10 cellular contexts compared by ENCODE assay signal in the genomic region with DNA sequence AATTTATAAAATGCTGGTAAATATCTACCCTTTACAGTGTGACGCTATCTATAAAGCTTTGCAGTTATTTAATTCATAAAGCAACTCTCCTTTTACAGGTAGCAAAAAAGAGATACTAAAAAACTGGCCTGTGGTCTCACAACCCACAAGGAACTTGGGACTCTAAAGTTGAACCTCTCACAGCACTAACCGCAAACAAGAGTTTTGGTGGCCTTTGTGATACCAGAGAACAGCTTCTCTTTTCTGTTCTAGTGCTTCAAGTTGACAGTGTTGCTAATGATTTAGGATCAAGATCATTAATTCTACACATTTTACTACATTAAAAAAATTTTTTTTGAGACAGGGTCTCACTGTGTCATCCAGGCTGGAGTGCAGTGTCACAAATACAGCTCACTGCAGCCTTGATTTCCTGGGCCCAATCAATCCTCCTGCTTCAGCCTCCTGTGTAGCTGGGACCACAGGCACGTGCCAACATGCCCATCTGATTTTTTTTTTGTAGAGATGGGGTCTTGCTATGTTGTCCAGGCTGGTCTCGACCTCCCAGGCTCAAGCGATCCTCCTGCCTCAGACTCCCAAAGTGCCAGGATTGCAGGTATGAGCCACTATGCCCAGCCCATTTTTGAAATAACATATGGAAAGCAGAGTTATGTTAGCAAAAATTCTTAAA. TPM values are rescaled to one million over a fixed set of nuclear protein-coding genes. Genes with fewer than 3 reads are reported as not detected.
A peak's percentile ranks its signal among the peaks of the same experiment; 100 is the strongest.
DNase-seq lines count a peak whose midpoint lies in the region; ATAC-seq and TF ChIP-seq lines count a peak whose summit lies in the region.
"Had no signal": no experiment of that assay in that cellular context is flagged by ENCODE, and none has a peak within 500 bp of the region (broad histone marks: within the 10 kb centered on the region; RNA-seq: fewer than 3 reads in every experiment).

No MANE protein-coding gene starts in this region.

- peak overlapping the region; percentile 79; the same call in 1 of the 2 replicates for H3K18ac ChIP-seq in IMR-90 (ENCODE audit: low read depth, low read length)

- peaks cover 9% of the 10 kb centered on the region for H3K9me3 Mint-ChIP-seq in natural killer cell treated with Interleukin-12 subunit alpha and Interleukin-12 subunit beta and Interleukin-15 and Interleukin-18, amount 100 ng/mL, for 72 hours

- H3K79me1 ChIP-seq in IMR-90 (ENCODE audit: low read depth in 1 of 2, low read length in 2 of 2) = peaks cover 0 to 6% of the 10 kb centered on the region in 2 experiments; a peak in 2 of 4 replicates

- H3K4me3 Mint-ChIP-seq in natural killer cell treated with Interleukin-12 subunit alpha and Interleukin-12 subunit beta and Interleukin-15 and Interleukin-18, amount 100 ng/mL, for 72 hours = peak overlapping the region; percentile 78

- CTCF ChIA-PET in IMR-90 (lab: Yijun Ruan, JAX) = no interaction called here

- H3K36me3 ChIP-seq in IMR-90 (ENCODE audit: control insufficient read depth, insufficient read depth, low read length) = no peaks in the 10 kb centered on the region
- H3K36me3 ChIP-seq: ascending aorta had no signal

- TF ChIP-seq RAD21 in IMR-90 (IDR thresholded peaks at IDR 0.05; ENCODE audit: low read length) = no peak

- peak overlapping the region; percentile 85 to 88 for H3K27ac Mint-ChIP-seq in natural killer cell treated with Interleukin-12 subunit alpha and Interleukin-12 subunit beta and Interleukin-15 and Interleukin-18, amount 100 ng/mL, for 72 hours

- H3K4me1 ChIP-seq in IMR-90 (ENCODE audit: control insufficient read depth, insufficient read depth, low read length) = peaks cover 15% of the 10 kb centered on the region

- no peaks in the 10 kb centered on the region for H3K27me3 ChIP-seq in IMR-90 (ENCODE audit: control insufficient read depth, insufficient read depth, low read length)
- H3K27me3 ChIP-seq: ascending aorta had no signal

- H3K4me2 ChIP-seq in IMR-90 (ENCODE audit: low read depth, low read length) = no peak overlapping the region

- peak overlapping the region; percentile 62 to 64; a peak in 3 of 4 replicates for H4K8ac ChIP-seq in IMR-90 (ENCODE audit: low read depth in 2 of 2, low read length in 2 of 2)

- H3K14ac ChIP-seq in IMR-90 (replicated peaks; ENCODE audit: low read depth, low read length) = peak overlapping the region; percentile 39; the same call in 1 of the 2 replicates

- peaks cover 13% of the 10 kb centered on the region for H3K9me1 ChIP-seq in IMR-90 (ENCODE audit: insufficient read depth, low read length)

- no peak for TF ChIP-seq CTCF in IMR-90 (conservative IDR thresholded peaks at IDR 0.05; ENCODE audit: low read depth, low read length)

- H2BK5ac ChIP-seq in IMR-90 (ENCODE audit: low read depth, low read length, poor library complexity, severe bottlenecking) = peak overlapping the region; percentile 56

- no peaks in the 10 kb centered on the region for H3K27me3 Mint-ChIP-seq in natural killer cell treated with Interleukin-12 subunit alpha and Interleukin-12 subunit beta and Interleukin-15 and Interleukin-18, amount 100 ng/mL, for 72 hours

- H3K23ac ChIP-seq in IMR-90 (ENCODE audit: low read depth, low read length) = peak overlapping the region; percentile 11; the same call in 1 of the 2 replicates

- POLR2A ChIA-PET in IMR-90 (lab: Charles Lee; ENCODE audit: unreplicated experiment) = no interaction called here

- no CpG with 5 or more reads among the region's 5 CpGs for WGBS in IMR-90 (ENCODE audit: extremely low coverage in 2 of 2, insufficient read length in 1 of 2), 2 experiments

- H2BK120ac ChIP-seq in IMR-90 (ENCODE audit: low read depth, low read length) = peak overlapping the region; percentile 71

- intact Hi-C loops in IMR-90 (cut with micrococcal nuclease) = no loop called here

- H3K4me1 Mint-ChIP-seq in natural killer cell treated with Interleukin-12 subunit alpha and Interleukin-12 subunit beta and Interleukin-15 and Interleukin-18, amount 100 ng/mL, for 72 hours (ENCODE audit: low read depth in 2 of 2) = peaks cover 52 to 67% of the 10 kb centered on the region in 2 donors

- peak; percentile 59 for ATAC-seq in GM19043 (IDR thresholded peaks at IDR 0.05; ENCODE audit: low read depth, unreplicated experiment)
- ATAC-seq in HG02642 (IDR thresholded peaks at IDR 0.05; ENCODE audit: poor library complexity, unreplicated experiment) = peak; percentile 72
- no peak for ATAC-seq in IMR-90 (ENCODE audit: low read depth)
- peak; percentile 48 to 54 for ATAC-seq in natural killer cell treated with Interleukin-12 subunit alpha and Interleukin-12 subunit beta and Interleukin-15 and Interleukin-18, amount 100 ng/mL, for 72 hours

- H2BK15ac ChIP-seq in IMR-90 (ENCODE audit: low read depth, low read length) = peak overlapping the region; percentile 80; the same call in 1 of the 3 replicates

- H3K27ac ChIP-seq in IMR-90 (ENCODE audit: insufficient read depth, low read length) = no peak overlapping the region
- H3K27ac ChIP-seq: ascending aorta had no signal

- no peak overlapping the region for H2AFZ ChIP-seq in IMR-90 (replicated peaks; ENCODE audit: low read length, poor library complexity)

- H4K91ac ChIP-seq in IMR-90 (ENCODE audit: insufficient read depth, low read depth, low read length) = peak overlapping the region; percentile 66; the same call in 1 of the 2 replicates

- no peak for TF ChIP-seq POLR2A in IMR-90 (IDR thresholded peaks at IDR 0.05; ENCODE audit: low read depth, low read length)

- H2AK9ac ChIP-seq in IMR-90 (replicated peaks; ENCODE audit: low read depth, low read length, poor library complexity) = no peak overlapping the region

- no peak overlapping the region for H3K4me3 ChIP-seq in IMR-90 (ENCODE audit: insufficient read depth, low read depth, low read length)
- H3K4me3 ChIP-seq: ascending aorta had no signal

- no peaks in the 10 kb centered on the region for H3K9me3 ChIP-seq in IMR-90 (ENCODE audit: control insufficient read depth, insufficient read depth, low read length)
- H3K9me3 ChIP-seq: ascending aorta had no signal

- BruUV-seq in IMR-90 (replicated peaks; lab: Mats Ljungman, UMichigan) = no TSS peak

- peak overlapping the region; percentile 42; the same call in 1 of the 2 replicates for H2AK5ac ChIP-seq in IMR-90 (ENCODE audit: low read depth, low read length)

- dilution Hi-C loops in IMR-90 (cut with HindIII; ENCODE audit: low sequenced_read_pairs, unreplicated experiment) = no loop called here

- H3K9ac ChIP-seq in IMR-90 (ENCODE audit: low read depth, low read length) = no peak overlapping the region

- peak overlapping the region; percentile 77 for H2BK20ac ChIP-seq in IMR-90 (ENCODE audit: low read depth, low read length)

- no peak overlapping the region for H4K5ac ChIP-seq in IMR-90 (ENCODE audit: low read depth, low read length)

- in situ Hi-C loops in IMR-90 (cut with MboI; ENCODE audit: low sequenced_read_pairs) = no loop called here

- DNase-seq in IMR-90 (no peak), NCI-H345 (lab: John Stamatoyannopoulos, UW) (no peak), iPS-NIHi11 (ENCODE audit: low spot score) (no peak), NCI-H187 (lab: John Stamatoyannopoulos, UW) (no peak)
- DNase-seq in natural killer cell treated with Interleukin-12 subunit alpha and Interleukin-12 subunit beta and Interleukin-15 and Interleukin-18, amount 100 ng/mL, for 72 hours (ENCODE audit: low spot score) = peak; percentile 72
- DNase-seq: NCI-H1105, T-helper 9 cell had no signal

- peak overlapping the region; percentile 64 for H3K4ac ChIP-seq in IMR-90 (ENCODE audit: low read depth, low read length)

- H3K36me3 Mint-ChIP-seq in natural killer cell treated with Interleukin-12 subunit alpha and Interleukin-12 subunit beta and Interleukin-15 and Interleukin-18, amount 100 ng/mL, for 72 hours = no peaks in the 10 kb centered on the region

- no peak overlapping the region for H3K56ac ChIP-seq in IMR-90 (ENCODE audit: extremely low read depth, insufficient read depth, low read length)

- H4K20me1 ChIP-seq in IMR-90 (ENCODE audit: insufficient read depth, low read length) = no peaks in the 10 kb centered on the region

TF ChIP-seq in IMR-90, 13 proteins besides CTCF, POLR2A, EP300 and RAD21:
- TF ChIP-seq CEBPB (IDR thresholded peaks at IDR 0.05; ENCODE audit: low read depth, low read length) (no peak), FOS (IDR thresholded peaks at IDR 0.05; ENCODE audit: low read depth, low read length) (no peak), MAFK (IDR thresholded peaks at IDR 0.05; ENCODE audit: low read depth, low read length) (no peak), BHLHE40 (IDR thresholded peaks at IDR 0.05; ENCODE audit: low read depth, low read length) (no peak), MAZ (IDR thresholded peaks at IDR 0.05; ENCODE audit: borderline replicate concordance, low read depth, low read length) (no peak), MXI1 (IDR thresholded peaks at IDR 0.05; ENCODE audit: borderline replicate concordance, low read depth, low read length) (no peak), CHD1 (IDR thresholded peaks at IDR 0.05; ENCODE audit: low read depth, low read length) (no peak), NFE2L2 (IDR thresholded peaks at IDR 0.05; ENCODE audit: low read depth, low read length) (no peak), SMC3 (IDR thresholded peaks at IDR 0.05; ENCODE audit: low read depth, low read length) (no peak), RFX5 (IDR thresholded peaks at IDR 0.05; ENCODE audit: low read depth, low read length) (no peak), RCOR1 (IDR thresholded peaks at IDR 0.05; ENCODE audit: insufficient replicate concordance, low read length) (no peak)
- TF ChIP-seq, protein P1, sequence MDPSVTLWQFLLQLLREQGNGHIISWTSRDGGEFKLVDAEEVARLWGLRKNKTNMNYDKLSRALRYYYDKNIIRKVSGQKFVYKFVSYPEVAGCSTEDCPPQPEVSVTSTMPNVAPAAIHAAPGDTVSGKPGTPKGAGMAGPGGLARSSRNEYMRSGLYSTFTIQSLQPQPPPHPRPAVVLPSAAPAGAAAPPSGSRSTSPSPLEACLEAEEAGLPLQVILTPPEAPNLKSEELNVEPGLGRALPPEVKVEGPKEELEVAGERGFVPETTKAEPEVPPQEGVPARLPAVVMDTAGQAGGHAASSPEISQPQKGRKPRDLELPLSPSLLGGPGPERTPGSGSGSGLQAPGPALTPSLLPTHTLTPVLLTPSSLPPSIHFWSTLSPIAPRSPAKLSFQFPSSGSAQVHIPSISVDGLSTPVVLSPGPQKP (IDR thresholded peaks at IDR 0.05; ENCODE audit: borderline replicate concordance, low read depth, low read length) = no peak

RNA-seq across cellular contexts. Expression of a gene that starts 56.0 kb away (rescaled TPM):
- 0.18 and 0.56 TPM in 2 replicates for total RNA-seq in IMR-90 (2012; rRNA removed)
- 0.10 and 0.17 TPM in 2 replicates for polyA plus RNA-seq in IMR-90 (2012; rRNA removed)
- 0.03 and 0.05 TPM in 2 replicates for polyA plus RNA-seq in IMR-90 (2012; cell fraction: cytosol; rRNA removed)
- 0.05 TPM in 1 of 2 replicates, not detected in the other for polyA plus RNA-seq in IMR-90 (2012; cell fraction: nucleus; rRNA removed; ENCODE audit: low replicate concordance)
- 1 to 10 TPM in 1 of 2 donors, under 1 TPM in 1; 0.19 to 1.5 TPM for total RNA-seq in natural killer cell treated with Interleukin-12 subunit alpha and Interleukin-12 subunit beta and Interleukin-15 and Interleukin-18, amount 100 ng/mL, for 72 hours
- total RNA-seq: ascending aorta had no signal
